ENCODE assay signal across 14 cellular contexts in genomic region chr11:79045811-79046304, GRCh38.
DNase-seq lines count a peak whose midpoint lies in the region; ATAC-seq and TF ChIP-seq lines count a peak whose summit lies in the region.
"Had no signal": no experiment of that assay in that cellular context is flagged by ENCODE, and none has a peak within 500 bp of the region (broad histone marks: within the 10 kb centered on the region; RNA-seq: fewer than 3 reads in every experiment).

No MANE protein-coding gene starts in this region.

- H3K18ac ChIP-seq in mesendoderm (ENCODE audit: low read length), result no peak overlapping the region

- no CpG with 5 or more reads among the region's 6 CpGs for WGBS in mesendoderm (ENCODE audit: extremely low coverage, insufficient coverage, low lambda C conversion rate)

- no peaks in the 10 kb centered on the region for H3K9me3 ChIP-seq in CD8-positive, alpha-beta memory T cell (ENCODE audit: low read length)
- H3K9me3 ChIP-seq in T-helper 17 cell (ENCODE audit: control insufficient read depth, low read length, poor library complexity, severe bottlenecking), result no peaks in the 10 kb centered on the region

- no peak overlapping the region for H2BK120ac ChIP-seq in mesendoderm (ENCODE audit: low read depth, low read length)

- no peak overlapping the region for H3K4me3 Mint-ChIP-seq in CD8-positive, alpha-beta memory T cell
- H3K4me3 Mint-ChIP-seq in T-helper 17 cell, result no peak overlapping the region

- ATAC-seq in T-helper 17 cell, result no peak
- ATAC-seq: HCT116 had no signal

- H2BK5ac ChIP-seq in mesendoderm (ENCODE audit: low read length), result no peak overlapping the region

- TF ChIP-seq CTCF in AG10803 (conservative IDR thresholded peaks at IDR 0.05; ENCODE audit: low read length), result no peak

- peaks cover 4% of the 10 kb centered on the region for H3K4me1 ChIP-seq in mesendoderm (ENCODE audit: control insufficient read depth, low read depth, low read length)
- H3K4me1 ChIP-seq in CD8-positive, alpha-beta memory T cell (ENCODE audit: insufficient read depth, low read length), result no peaks in the 10 kb centered on the region

- H2BK15ac ChIP-seq in mesendoderm (replicated peaks; ENCODE audit: low read depth), result no peak overlapping the region

- no peak overlapping the region for H4K5ac ChIP-seq in mesendoderm (ENCODE audit: low read length)

- POLR2A ChIA-PET in CD8-positive, alpha-beta memory T cell (lab: Charles Lee), result no interaction called here

- no peak overlapping the region for H3K27ac ChIP-seq in mesendoderm (ENCODE audit: low read depth, low read length)
- no peak overlapping the region for H3K27ac ChIP-seq in CD8-positive, alpha-beta memory T cell (ENCODE audit: low read depth, low read length)

- H3K27me3 Mint-ChIP-seq in CD8-positive, alpha-beta memory T cell, result peaks cover 6 to 7% of the 10 kb centered on the region in 2 donors
- H3K27me3 Mint-ChIP-seq in T-helper 17 cell, result peaks cover 19% of the 10 kb centered on the region

- no peak overlapping the region for H3K4me3 ChIP-seq in AG10803 (ENCODE audit: low read length)
- H3K4me3 ChIP-seq in mesendoderm (ENCODE audit: low read length), result no peak overlapping the region
- H3K4me3 ChIP-seq in CD8-positive, alpha-beta memory T cell (ENCODE audit: low read length), result no peak overlapping the region

- H3K79me1 ChIP-seq in mesendoderm (ENCODE audit: low read length), result no peaks in the 10 kb centered on the region

- H3K4me2 ChIP-seq in mesendoderm (ENCODE audit: low read length), result no peak overlapping the region

- H4K8ac ChIP-seq in mesendoderm (ENCODE audit: low read depth, low read length), result no peak overlapping the region

- DNase-seq in AG10803 (ENCODE audit: low read depth), result peak; percentile 44
- DNase-seq in HK-2 (ENCODE audit: unreplicated experiment), result peak; percentile 39
- DNase-seq in cerebellar cortex (ENCODE audit: low spot score), result peak; percentile 38
- peak; percentile 45 for DNase-seq in mesendoderm
- no peak for DNase-seq in CD8-positive, alpha-beta memory T cell
- DNase-seq in NCI-H146 treated with DMSO at 0.1 percent for 48 hours (lab: John Stamatoyannopoulos, UW; ENCODE audit: unreplicated experiment), result no peak
- no peak for DNase-seq in activated naive CD4-positive, alpha-beta T cell (lab: John Stamatoyannopoulos, UW)
- no peak for DNase-seq in T-helper 17 cell
- DNase-seq: activated T-cell treated with anti-CD3 and anti-CD28 coated beads, Interleukin-2, amount 50 U/mL, for 1 hour; NCI-H146; NK-92 treated with Interleukin-12 subunit alpha and Interleukin-12 subunit beta, amount 100 ng/mL, for 24 hours; stimulated activated CD4-positive, alpha-beta T cell treated with anti-CD3 and anti-CD28 coated beads, Interleukin-15, amount 100 ng/mL, for 24 hours; trophoblast cell had no signal

- no peaks in the 10 kb centered on the region for H3K27me3 ChIP-seq in mesendoderm (ENCODE audit: insufficient read depth, low read length, poor library complexity)
- no peaks in the 10 kb centered on the region for H3K27me3 ChIP-seq in CD8-positive, alpha-beta memory T cell (ENCODE audit: insufficient read depth, low read length, poor library complexity, severe bottlenecking)

- H3K23ac ChIP-seq in mesendoderm (ENCODE audit: low read length), result no peak overlapping the region

- no peaks in the 10 kb centered on the region for H3K4me1 Mint-ChIP-seq in CD8-positive, alpha-beta memory T cell
- no peaks in the 10 kb centered on the region for H3K4me1 Mint-ChIP-seq in T-helper 17 cell

- no peak overlapping the region for H2AK5ac ChIP-seq in mesendoderm (ENCODE audit: low read length)

- no peak overlapping the region for H3K27ac Mint-ChIP-seq in CD8-positive, alpha-beta memory T cell
- no peak overlapping the region for H3K27ac Mint-ChIP-seq in T-helper 17 cell

- H3K79me2 ChIP-seq in mesendoderm (ENCODE audit: control insufficient read depth, insufficient read depth, low read length), result no peaks in the 10 kb centered on the region

- no peaks in the 10 kb centered on the region for H3K36me3 Mint-ChIP-seq in CD8-positive, alpha-beta memory T cell
- no peaks in the 10 kb centered on the region for H3K36me3 Mint-ChIP-seq in T-helper 17 cell (ENCODE audit: low read depth)

- H3K9ac ChIP-seq in mesendoderm (ENCODE audit: low read length), result no peak overlapping the region

- no peak overlapping the region for H3K56ac ChIP-seq in mesendoderm (ENCODE audit: low read length)

- CTCF ChIA-PET in CD8-positive, alpha-beta memory T cell (lab: Charles Lee), result no interaction called here

- no peaks in the 10 kb centered on the region for H3K36me3 ChIP-seq in mesendoderm (ENCODE audit: control insufficient read depth, insufficient read depth, low read length)
- no peaks in the 10 kb centered on the region for H3K36me3 ChIP-seq in CD8-positive, alpha-beta memory T cell (ENCODE audit: insufficient read depth, low read length)

- peaks cover 0 to 7% (median 0%) of the 10 kb centered on the region in 5 donors for H3K9me3 Mint-ChIP-seq in CD8-positive, alpha-beta memory T cell

- no peak overlapping the region for H3K4ac ChIP-seq in mesendoderm (ENCODE audit: low read depth, low read length)

Comparison
In these comparisons a context has a peak if more than half of its experiments do, and no peak if none do; other contexts are left out.
1. DNase-seq: peak in AG10803 (single experiment), HK-2 (single experiment), cerebellar cortex (single experiment) and mesendoderm (single experiment); none in CD8-positive, alpha-beta memory T cell (0 of 5), NCI-H146 treated with DMSO at 0.1 percent for 48 hours (single experiment), activated naive CD4-positive, alpha-beta T cell (0 of 4) and T-helper 17 cell (0 of 3).